In genomic region chr2:70548233-70548632, GRCh38 we compare ENCODE assay signal across 9 cellular contexts.
"Had no signal": no experiment of that assay in that cellular context is flagged by ENCODE, and none has a peak within 500 bp of the region (broad histone marks: within the 10 kb centered on the region; RNA-seq: fewer than 3 reads in every experiment).

No MANE protein-coding gene starts in this region.

- H3K27ac ChIP-seq: HL-60 had no signal

- ATAC-seq: GM23338, HepG2 had no signal

- H3K27ac Mint-ChIP-seq: GM23338, H9, HFFc6, IgD-negative memory B cell had no signal

- H3K4me3 ChIP-seq: GM23338 had no signal

- H3K9me3 Mint-ChIP-seq: GM23338, HFFc6 had no signal

- FAIRE-seq: H1, H54, HepG2 had no signal

- H3K4me3 Mint-ChIP-seq: GM23338, H9, HFFc6, IgD-negative memory B cell had no signal

- DNase-seq: H9, HCEC 1CT, HFFc6 had no signal
